ENCODE assay signal across 1 cellular context in the genomic region with DNA sequence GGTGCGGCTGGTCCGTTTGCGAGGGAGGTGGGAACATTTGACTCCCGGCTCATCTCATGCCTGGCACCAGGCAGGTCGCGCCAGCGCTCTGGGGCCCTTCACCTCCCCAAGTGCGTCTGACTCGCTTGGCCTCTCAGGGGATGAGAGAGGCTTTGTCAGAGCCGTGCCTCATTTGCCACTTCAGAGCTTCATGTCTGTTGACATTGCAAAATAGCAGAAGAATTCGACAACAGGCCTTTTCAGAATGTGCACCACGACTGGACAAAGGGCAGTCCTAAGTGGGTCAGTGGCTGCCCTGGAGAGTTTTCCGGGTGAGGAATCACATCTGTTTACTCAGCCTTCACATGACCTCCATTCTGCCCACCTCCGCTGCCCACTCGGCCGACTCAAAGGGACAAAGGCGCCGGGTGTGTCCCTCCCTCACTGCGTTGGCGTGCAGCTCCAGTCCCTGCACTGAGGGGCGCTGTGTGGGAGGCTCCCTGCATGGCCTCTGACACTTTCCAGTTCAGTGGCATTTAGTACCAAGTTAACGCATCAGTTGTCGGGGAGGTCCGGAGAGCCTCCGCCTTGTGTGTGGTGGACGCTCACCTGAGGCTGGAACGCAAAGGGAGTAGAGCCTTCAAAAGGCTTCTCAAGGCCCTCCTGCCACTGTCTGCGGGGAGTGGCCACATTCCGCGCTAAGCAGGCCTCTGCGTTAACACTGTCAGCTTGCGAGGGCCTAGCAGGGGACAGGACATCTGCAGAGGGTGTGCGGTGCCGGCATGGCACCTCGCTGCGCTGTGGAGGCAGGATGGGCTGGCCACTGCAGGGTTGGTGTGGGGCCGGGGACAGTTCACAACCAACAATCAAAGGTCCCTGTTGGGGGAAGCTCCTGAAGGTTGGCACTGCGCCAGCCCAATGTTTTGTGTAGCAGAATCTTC.
A peak's percentile ranks its signal among the peaks of the same experiment; 100 is the strongest.
TF ChIP-seq lines count a peak whose summit lies in the region.

No MANE protein-coding gene starts in this region.

TF ChIP-seq in HepG2, 621 proteins besides CTCF, POLR2A, EP300 and RAD21 (continued from another document and continues in another):
- TF ChIP-seq, protein P1, sequence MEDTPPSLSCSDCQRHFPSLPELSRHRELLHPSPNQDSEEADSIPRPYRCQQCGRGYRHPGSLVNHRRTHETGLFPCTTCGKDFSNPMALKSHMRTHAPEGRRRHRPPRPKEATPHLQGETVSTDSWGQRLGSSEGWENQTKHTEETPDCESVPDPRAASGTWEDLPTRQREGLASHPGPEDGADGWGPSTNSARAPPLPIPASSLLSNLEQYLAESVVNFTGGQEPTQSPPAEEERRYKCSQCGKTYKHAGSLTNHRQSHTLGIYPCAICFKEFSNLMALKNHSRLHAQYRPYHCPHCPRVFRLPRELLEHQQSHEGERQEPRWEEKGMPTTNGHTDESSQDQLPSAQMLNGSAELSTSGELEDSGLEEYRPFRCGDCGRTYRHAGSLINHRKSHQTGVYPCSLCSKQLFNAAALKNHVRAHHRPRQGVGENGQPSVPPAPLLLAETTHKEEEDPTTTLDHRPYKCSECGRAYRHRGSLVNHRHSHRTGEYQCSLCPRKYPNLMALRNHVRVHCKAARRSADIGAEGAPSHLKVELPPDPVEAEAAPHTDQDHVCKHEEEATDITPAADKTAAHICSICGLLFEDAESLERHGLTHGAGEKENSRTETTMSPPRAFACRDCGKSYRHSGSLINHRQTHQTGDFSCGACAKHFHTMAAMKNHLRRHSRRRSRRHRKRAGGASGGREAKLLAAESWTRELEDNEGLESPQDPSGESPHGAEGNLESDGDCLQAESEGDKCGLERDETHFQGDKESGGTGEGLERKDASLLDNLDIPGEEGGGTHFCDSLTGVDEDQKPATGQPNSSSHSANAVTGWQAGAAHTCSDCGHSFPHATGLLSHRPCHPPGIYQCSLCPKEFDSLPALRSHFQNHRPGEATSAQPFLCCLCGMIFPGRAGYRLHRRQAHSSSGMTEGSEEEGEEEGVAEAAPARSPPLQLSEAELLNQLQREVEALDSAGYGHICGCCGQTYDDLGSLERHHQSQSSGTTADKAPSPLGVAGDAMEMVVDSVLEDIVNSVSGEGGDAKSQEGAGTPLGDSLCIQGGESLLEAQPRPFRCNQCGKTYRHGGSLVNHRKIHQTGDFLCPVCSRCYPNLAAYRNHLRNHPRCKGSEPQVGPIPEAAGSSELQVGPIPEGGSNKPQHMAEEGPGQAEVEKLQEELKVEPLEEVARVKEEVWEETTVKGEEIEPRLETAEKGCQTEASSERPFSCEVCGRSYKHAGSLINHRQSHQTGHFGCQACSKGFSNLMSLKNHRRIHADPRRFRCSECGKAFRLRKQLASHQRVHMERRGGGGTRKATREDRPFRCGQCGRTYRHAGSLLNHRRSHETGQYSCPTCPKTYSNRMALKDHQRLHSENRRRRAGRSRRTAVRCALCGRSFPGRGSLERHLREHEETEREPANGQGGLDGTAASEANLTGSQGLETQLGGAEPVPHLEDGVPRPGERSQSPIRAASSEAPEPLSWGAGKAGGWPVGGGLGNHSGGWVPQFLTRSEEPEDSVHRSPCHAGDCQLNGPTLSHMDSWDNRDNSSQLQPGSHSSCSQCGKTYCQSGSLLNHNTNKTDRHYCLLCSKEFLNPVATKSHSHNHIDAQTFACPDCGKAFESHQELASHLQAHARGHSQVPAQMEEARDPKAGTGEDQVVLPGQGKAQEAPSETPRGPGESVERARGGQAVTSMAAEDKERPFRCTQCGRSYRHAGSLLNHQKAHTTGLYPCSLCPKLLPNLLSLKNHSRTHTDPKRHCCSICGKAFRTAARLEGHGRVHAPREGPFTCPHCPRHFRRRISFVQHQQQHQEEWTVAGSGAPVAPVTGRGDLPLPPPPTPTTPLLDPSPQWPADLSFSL (CRISPR knock-in tag; IDR thresholded peaks at IDR 0.05): 0 out of 2 replicates have a peak, but pooled peaks have one; percentile 56
- TF ChIP-seq, protein P2, sequence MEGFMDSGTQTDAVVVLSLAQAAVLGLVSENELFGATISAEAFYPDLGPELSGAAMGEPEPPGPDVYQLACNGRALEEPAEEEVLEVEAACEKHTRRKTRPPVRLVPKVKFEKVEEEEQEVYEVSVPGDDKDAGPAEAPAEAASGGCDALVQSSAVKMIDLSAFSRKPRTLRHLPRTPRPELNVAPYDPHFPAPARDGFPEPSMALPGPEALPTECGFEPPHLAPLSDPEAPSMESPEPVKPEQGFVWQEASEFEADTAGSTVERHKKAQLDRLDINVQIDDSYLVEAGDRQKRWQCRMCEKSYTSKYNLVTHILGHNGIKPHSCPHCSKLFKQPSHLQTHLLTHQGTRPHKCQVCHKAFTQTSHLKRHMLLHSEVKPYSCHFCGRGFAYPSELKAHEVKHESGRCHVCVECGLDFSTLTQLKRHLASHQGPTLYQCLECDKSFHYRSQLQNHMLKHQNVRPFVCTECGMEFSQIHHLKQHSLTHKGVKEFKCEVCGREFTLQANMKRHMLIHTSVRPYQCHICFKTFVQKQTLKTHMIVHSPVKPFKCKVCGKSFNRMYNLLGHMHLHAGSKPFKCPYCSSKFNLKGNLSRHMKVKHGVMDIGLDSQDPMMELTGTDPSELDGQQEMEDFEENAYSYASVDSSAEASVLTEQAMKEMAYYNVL (CRISPR knock-in tag; IDR thresholded peaks at IDR 0.05; ENCODE audit: borderline replicate concordance): peak; percentile 93
- TF ChIP-seq ZMYM2 (CRISPR knock-in tag; IDR thresholded peaks at IDR 0.05) (peak; percentile 63; the same call in 1 of the 2 replicates), ATRX (CRISPR knock-in tag; IDR thresholded peaks at IDR 0.05; ENCODE audit: borderline replicate concordance) (no peak), SIN3B (IDR thresholded peaks at IDR 0.05; ENCODE audit: low read length) (no peak), NFYC (CRISPR knock-in tag; IDR thresholded peaks at IDR 0.05) (no peak), ZNF253 (CRISPR knock-in tag; IDR thresholded peaks at IDR 0.05; ENCODE audit: borderline replicate concordance) (0 out of 2 replicates have a peak, but pooled peaks have one; percentile 51), MIER2 (CRISPR knock-in tag; IDR thresholded peaks at IDR 0.05) (peak; percentile 36), ZNF703 (CRISPR knock-in tag; IDR thresholded peaks at IDR 0.05; ENCODE audit: borderline replicate concordance) (peak; percentile 86; the same call in 1 of the 2 replicates), ZNF446 (CRISPR knock-in tag; IDR thresholded peaks at IDR 0.05) (no peak), RFX1 (IDR thresholded peaks at IDR 0.05) (no peak), ZNF24 (IDR thresholded peaks at IDR 0.05) (no peak), SRF (IDR thresholded peaks at IDR 0.05; ENCODE audit: low read depth, low read length) (no peak), ZNF674 (CRISPR knock-in tag; IDR thresholded peaks at IDR 0.05; ENCODE audit: low read depth) (no peak), ZBTB20 (CRISPR knock-in tag; IDR thresholded peaks at IDR 0.05; ENCODE audit: borderline replicate concordance, low read depth) (peak; percentile 61; the same call in 1 of the 2 replicates), KDM5B (CRISPR knock-in tag; IDR thresholded peaks at IDR 0.05; ENCODE audit: borderline replicate concordance) (peak; percentile 66; the same call in 1 of the 2 replicates), ZNF766 (CRISPR knock-in tag; IDR thresholded peaks at IDR 0.05; ENCODE audit: borderline replicate concordance) (peak; percentile 56; the same call in 1 of the 2 replicates), ZNF468 (CRISPR knock-in tag; IDR thresholded peaks at IDR 0.05) (no peak), ZSCAN30 (CRISPR knock-in tag; IDR thresholded peaks at IDR 0.05) (no peak), ZNF331 (CRISPR knock-in tag; IDR thresholded peaks at IDR 0.05) (peak; percentile 83; the same call in 1 of the 2 replicates), RNF2 (conservative IDR thresholded peaks at IDR 0.05; ENCODE audit: low read depth) (peak; percentile 66), ZNF441 (CRISPR knock-in tag; IDR thresholded peaks at IDR 0.05; ENCODE audit: borderline replicate concordance) (no peak; the same call in 1 of the 2 replicates), ZNF367 (CRISPR knock-in tag; IDR thresholded peaks at IDR 0.05; ENCODE audit: borderline replicate concordance) (no peak), ZSCAN25 (CRISPR knock-in tag; IDR thresholded peaks at IDR 0.05) (no peak), RFXAP (CRISPR knock-in tag; IDR thresholded peaks at IDR 0.05; ENCODE audit: borderline replicate concordance) (peak; percentile 86; the same call in 1 of the 2 replicates), RXRB (CRISPR knock-in tag; IDR thresholded peaks at IDR 0.05; ENCODE audit: borderline replicate concordance) (peak; percentile 92)
- TF ChIP-seq, protein P3, sequence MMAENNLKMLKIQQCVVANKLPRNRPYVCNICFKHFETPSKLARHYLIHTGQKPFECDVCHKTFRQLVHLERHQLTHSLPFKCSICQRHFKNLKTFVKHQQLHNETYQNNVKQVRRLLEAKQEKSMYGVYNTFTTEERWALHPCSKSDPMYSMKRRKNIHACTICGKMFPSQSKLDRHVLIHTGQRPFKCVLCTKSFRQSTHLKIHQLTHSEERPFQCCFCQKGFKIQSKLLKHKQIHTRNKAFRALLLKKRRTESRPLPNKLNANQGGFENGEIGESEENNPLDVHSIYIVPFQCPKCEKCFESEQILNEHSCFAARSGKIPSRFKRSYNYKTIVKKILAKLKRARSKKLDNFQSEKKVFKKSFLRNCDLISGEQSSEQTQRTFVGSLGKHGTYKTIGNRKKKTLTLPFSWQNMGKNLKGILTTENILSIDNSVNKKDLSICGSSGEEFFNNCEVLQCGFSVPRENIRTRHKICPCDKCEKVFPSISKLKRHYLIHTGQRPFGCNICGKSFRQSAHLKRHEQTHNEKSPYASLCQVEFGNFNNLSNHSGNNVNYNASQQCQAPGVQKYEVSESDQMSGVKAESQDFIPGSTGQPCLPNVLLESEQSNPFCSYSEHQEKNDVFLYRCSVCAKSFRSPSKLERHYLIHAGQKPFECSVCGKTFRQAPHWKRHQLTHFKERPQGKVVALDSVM (CRISPR knock-in tag; IDR thresholded peaks at IDR 0.05): peak; percentile 91
- TF ChIP-seq, protein P4, sequence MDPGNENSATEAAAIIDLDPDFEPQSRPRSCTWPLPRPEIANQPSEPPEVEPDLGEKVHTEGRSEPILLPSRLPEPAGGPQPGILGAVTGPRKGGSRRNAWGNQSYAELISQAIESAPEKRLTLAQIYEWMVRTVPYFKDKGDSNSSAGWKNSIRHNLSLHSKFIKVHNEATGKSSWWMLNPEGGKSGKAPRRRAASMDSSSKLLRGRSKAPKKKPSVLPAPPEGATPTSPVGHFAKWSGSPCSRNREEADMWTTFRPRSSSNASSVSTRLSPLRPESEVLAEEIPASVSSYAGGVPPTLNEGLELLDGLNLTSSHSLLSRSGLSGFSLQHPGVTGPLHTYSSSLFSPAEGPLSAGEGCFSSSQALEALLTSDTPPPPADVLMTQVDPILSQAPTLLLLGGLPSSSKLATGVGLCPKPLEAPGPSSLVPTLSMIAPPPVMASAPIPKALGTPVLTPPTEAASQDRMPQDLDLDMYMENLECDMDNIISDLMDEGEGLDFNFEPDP (CRISPR knock-in tag; conservative IDR thresholded peaks at IDR 0.05): 0 out of 2 replicates have a peak, but pooled peaks have one; percentile 65
- TF ChIP-seq, protein P5, sequence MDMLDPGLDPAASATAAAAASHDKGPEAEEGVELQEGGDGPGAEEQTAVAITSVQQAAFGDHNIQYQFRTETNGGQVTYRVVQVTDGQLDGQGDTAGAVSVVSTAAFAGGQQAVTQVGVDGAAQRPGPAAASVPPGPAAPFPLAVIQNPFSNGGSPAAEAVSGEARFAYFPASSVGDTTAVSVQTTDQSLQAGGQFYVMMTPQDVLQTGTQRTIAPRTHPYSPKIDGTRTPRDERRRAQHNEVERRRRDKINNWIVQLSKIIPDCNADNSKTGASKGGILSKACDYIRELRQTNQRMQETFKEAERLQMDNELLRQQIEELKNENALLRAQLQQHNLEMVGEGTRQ (IDR thresholded peaks at IDR 0.05; ENCODE audit: low read depth, low read length): peak; percentile 82
- TF ChIP-seq, protein P5 (CRISPR knock-in tag; IDR thresholded peaks at IDR 0.05; ENCODE audit: borderline replicate concordance): peak; percentile 85; the same call in 1 of the 2 replicates
- TF ChIP-seq, protein P6, sequence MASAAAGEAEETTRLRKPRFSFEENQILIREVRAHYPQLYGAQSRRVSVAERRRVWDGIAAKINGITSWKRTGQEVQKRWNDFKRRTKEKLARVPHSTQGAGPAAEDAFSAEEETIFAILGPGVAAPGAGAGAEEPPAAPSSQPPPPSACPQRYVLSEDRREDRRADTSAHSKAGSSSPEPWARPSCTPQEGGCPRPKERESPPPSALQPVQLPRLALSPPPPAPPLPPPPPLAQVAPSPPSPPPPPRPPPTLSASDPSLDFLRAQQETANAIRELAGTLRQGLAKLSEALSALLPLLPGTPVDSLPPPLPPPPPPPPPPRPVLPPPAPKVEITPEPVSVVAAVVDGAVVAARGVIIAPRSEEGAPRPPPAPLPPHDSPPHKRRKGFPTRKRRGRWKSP (CRISPR knock-in tag; IDR thresholded peaks at IDR 0.05): peak; percentile 91
- TF ChIP-seq, protein P7, sequence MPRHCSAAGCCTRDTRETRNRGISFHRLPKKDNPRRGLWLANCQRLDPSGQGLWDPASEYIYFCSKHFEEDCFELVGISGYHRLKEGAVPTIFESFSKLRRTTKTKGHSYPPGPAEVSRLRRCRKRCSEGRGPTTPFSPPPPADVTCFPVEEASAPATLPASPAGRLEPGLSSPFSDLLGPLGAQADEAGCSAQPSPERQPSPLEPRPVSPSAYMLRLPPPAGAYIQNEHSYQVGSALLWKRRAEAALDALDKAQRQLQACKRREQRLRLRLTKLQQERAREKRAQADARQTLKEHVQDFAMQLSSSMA (CRISPR knock-in tag; IDR thresholded peaks at IDR 0.05): no peak
- TF ChIP-seq, protein P8, sequence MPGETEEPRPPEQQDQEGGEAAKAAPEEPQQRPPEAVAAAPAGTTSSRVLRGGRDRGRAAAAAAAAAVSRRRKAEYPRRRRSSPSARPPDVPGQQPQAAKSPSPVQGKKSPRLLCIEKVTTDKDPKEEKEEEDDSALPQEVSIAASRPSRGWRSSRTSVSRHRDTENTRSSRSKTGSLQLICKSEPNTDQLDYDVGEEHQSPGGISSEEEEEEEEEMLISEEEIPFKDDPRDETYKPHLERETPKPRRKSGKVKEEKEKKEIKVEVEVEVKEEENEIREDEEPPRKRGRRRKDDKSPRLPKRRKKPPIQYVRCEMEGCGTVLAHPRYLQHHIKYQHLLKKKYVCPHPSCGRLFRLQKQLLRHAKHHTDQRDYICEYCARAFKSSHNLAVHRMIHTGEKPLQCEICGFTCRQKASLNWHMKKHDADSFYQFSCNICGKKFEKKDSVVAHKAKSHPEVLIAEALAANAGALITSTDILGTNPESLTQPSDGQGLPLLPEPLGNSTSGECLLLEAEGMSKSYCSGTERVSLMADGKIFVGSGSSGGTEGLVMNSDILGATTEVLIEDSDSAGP (CRISPR knock-in tag; IDR thresholded peaks at IDR 0.05; ENCODE audit: borderline replicate concordance): peak; percentile 91
- TF ChIP-seq, protein P9, sequence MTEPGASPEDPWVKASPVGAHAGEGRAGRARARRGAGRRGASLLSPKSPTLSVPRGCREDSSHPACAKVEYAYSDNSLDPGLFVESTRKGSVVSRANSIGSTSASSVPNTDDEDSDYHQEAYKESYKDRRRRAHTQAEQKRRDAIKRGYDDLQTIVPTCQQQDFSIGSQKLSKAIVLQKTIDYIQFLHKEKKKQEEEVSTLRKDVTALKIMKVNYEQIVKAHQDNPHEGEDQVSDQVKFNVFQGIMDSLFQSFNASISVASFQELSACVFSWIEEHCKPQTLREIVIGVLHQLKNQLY (CRISPR knock-in tag; IDR thresholded peaks at IDR 0.05): peak; percentile 70
